Comparison of ENCODE assay signal across 26 cellular contexts in genomic region chrY:15466891-15467290, GRCh38.
"Had no signal": no experiment of that assay in that cellular context is flagged by ENCODE, and none has a peak within 500 bp of the region (broad histone marks: within the 10 kb centered on the region; RNA-seq: fewer than 3 reads in every experiment).

No MANE protein-coding gene starts in this region.

- H3K27ac ChIP-seq: esophagus muscularis mucosa, foreskin keratinocyte, gastroesophageal sphincter, heart left ventricle, hepatocyte, neutrophil, pancreas, right atrium auricular region, sigmoid colon, stomach, tibial artery had no signal

- H3K36me3 ChIP-seq: esophagus muscularis mucosa, gastroesophageal sphincter, heart left ventricle, neutrophil, pancreas, right atrium auricular region, sigmoid colon, stomach, tibial artery had no signal

- H3K4me3 ChIP-seq: esophagus muscularis mucosa, gastroesophageal sphincter, heart left ventricle, hepatocyte, lung, pancreas, right atrium auricular region, sigmoid colon, stomach, tibial artery had no signal

- H3K4me3 Mint-ChIP-seq: dendritic cell treated with granulocyte-macrophage colony-stimulating factor and Interleukin-4, amounts not matched to agents 40 ng/mL and 50 ng/mL, for 4 days; endodermal cell; memory B cell; natural killer cell treated with Interleukin-12 subunit alpha and Interleukin-12 subunit beta and Interleukin-15 and Interleukin-18, amount 100 ng/mL, for 72 hours; neural crest cell; stimulated activated effector memory CD8-positive, alpha-beta T cell treated with anti-CD3 and anti-CD28 coated beads, Interleukin-12 subunit alpha, Interleukin-12 subunit beta, amount 100 ng/mL, for 72 hours; type B pancreatic cell had no signal

- H3K27me3 Mint-ChIP-seq: dendritic cell treated with granulocyte-macrophage colony-stimulating factor and Interleukin-4, amounts not matched to agents 40 ng/mL and 50 ng/mL, for 4 days; natural killer cell treated with Interleukin-12 subunit alpha and Interleukin-12 subunit beta and Interleukin-15 and Interleukin-18, amount 100 ng/mL, for 72 hours; progenitor cell of endocrine pancreas; type B pancreatic cell had no signal

- H3K4me1 Mint-ChIP-seq: endodermal cell; neural crest cell; stimulated activated effector memory CD8-positive, alpha-beta T cell treated with anti-CD3 and anti-CD28 coated beads, Interleukin-12 subunit alpha, Interleukin-12 subunit beta, amount 100 ng/mL, for 72 hours had no signal

- DNase-seq: effector CD8-positive, alpha-beta T cell; endodermal cell; foreskin keratinocyte; heart left ventricle; kidney; pancreas; sigmoid colon; stimulated activated CD4-positive, alpha-beta T cell treated with anti-CD3 and anti-CD28 coated beads, Interleukin-2, amount 100 ng/mL, for 24 hours; stimulated activated CD4-positive, alpha-beta T cell treated with anti-CD3 and anti-CD28 coated beads, Interleukin-4, amount 100 ng/mL, for 24 hours; stimulated activated naive CD4-positive, alpha-beta T cell treated with Interleukin-2 at 50 U/mL for 16 hours; stomach; tibial artery had no signal

- H3K4me2 ChIP-seq: hepatocyte had no signal

- ATAC-seq: foreskin keratinocyte; gastroesophageal sphincter; heart left ventricle; left lobe of liver; natural killer cell treated with Interleukin-12 subunit alpha and Interleukin-12 subunit beta and Interleukin-15 and Interleukin-18, amount 100 ng/mL, for 72 hours; pancreas; stimulated activated effector memory CD8-positive, alpha-beta T cell treated with anti-CD3 and anti-CD28 coated beads, Interleukin-12 subunit alpha, Interleukin-12 subunit beta, amount 100 ng/mL, for 72 hours had no signal

- H3K27ac Mint-ChIP-seq: dendritic cell treated with granulocyte-macrophage colony-stimulating factor and Interleukin-4, amounts not matched to agents 40 ng/mL and 50 ng/mL, for 4 days; endodermal cell; memory B cell; natural killer cell treated with Interleukin-12 subunit alpha and Interleukin-12 subunit beta and Interleukin-15 and Interleukin-18, amount 100 ng/mL, for 72 hours; progenitor cell of endocrine pancreas; stimulated activated effector memory CD8-positive, alpha-beta T cell treated with anti-CD3 and anti-CD28 coated beads, Interleukin-12 subunit alpha, Interleukin-12 subunit beta, amount 100 ng/mL, for 72 hours; type B pancreatic cell had no signal

- H3K9me3 Mint-ChIP-seq: dendritic cell treated with granulocyte-macrophage colony-stimulating factor and Interleukin-4, amounts not matched to agents 40 ng/mL and 50 ng/mL, for 4 days; endodermal cell; memory B cell; natural killer cell treated with Interleukin-12 subunit alpha and Interleukin-12 subunit beta and Interleukin-15 and Interleukin-18, amount 100 ng/mL, for 72 hours; neural crest cell; stimulated activated effector memory CD8-positive, alpha-beta T cell treated with anti-CD3 and anti-CD28 coated beads, Interleukin-12 subunit alpha, Interleukin-12 subunit beta, amount 100 ng/mL, for 72 hours; type B pancreatic cell had no signal

- H3K4me1 ChIP-seq: esophagus muscularis mucosa, foreskin keratinocyte, gastroesophageal sphincter, heart left ventricle, pancreas, right atrium auricular region, sigmoid colon, stomach had no signal

- H2AFZ ChIP-seq: hepatocyte had no signal

- H3K9me3 ChIP-seq: esophagus muscularis mucosa, gastroesophageal sphincter, heart left ventricle, neutrophil, pancreas, right atrium auricular region, sigmoid colon, stomach, tibial artery had no signal

- H3K27me3 ChIP-seq: esophagus muscularis mucosa, foreskin keratinocyte, gastroesophageal sphincter, heart left ventricle, hepatocyte, neutrophil, pancreas, right atrium auricular region, sigmoid colon, stomach, tibial artery had no signal

- H3K36me3 Mint-ChIP-seq: memory B cell; natural killer cell treated with Interleukin-12 subunit alpha and Interleukin-12 subunit beta and Interleukin-15 and Interleukin-18, amount 100 ng/mL, for 72 hours; type B pancreatic cell had no signal

- H3K79me2 ChIP-seq: hepatocyte had no signal
